Comparison of ENCODE assay signal across 14 cellular contexts in the genomic region with DNA sequence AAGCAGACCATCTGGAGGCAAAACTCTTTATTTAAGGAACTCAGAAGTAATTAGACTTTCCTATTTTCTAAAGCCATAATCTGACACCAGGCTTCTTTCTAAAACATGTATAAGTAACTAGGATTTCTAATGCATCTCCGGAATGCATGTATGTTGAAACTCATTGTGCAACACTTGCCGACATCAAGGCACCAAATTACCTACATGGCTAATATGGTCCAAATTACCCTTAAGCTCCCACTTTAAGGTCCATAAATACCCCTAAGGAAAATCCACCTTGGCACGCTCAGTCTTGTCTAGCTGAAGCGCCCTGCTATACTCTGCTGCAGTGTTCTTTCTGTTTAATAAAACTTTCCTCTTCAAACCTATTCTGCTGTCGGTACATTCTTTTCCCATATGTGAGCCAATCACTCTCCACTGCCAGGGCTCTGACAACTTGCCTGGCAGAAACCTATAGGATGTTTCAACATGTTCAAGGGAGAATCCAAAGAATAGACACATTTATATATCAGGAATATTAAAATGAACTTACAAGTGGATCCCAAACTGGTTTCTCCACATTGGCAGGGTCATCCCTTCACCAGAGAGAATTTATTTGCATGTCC.
"Had no signal": no experiment of that assay in that cellular context is flagged by ENCODE, and none has a peak within 500 bp of the region (broad histone marks: within the 10 kb centered on the region; RNA-seq: fewer than 3 reads in every experiment).

No MANE protein-coding gene starts in this region.

- H3K4me3 ChIP-seq: dorsolateral prefrontal cortex, lung, stomach, testis, upper lobe of left lung had no signal

- DNase-seq: activated CD4-positive, alpha-beta T cell treated with anti-CD3 and anti-CD28 coated beads, Interleukin-2, amount 50 U/mL, for 4 hours; activated gamma-delta T cell; amniotic stem cell; dorsolateral prefrontal cortex; erythroblast; left colon; stimulated activated CD4-positive, alpha-beta T cell treated with anti-CD3 and anti-CD28 coated beads, Interleukin-4, amount 100 ng/mL, for 24 hours; stomach; testis; upper lobe of left lung had no signal

- ATAC-seq: left colon; sciatic nerve; stimulated activated effector memory CD8-positive, alpha-beta T cell treated with anti-CD3 and anti-CD28 coated beads, Interleukin-12 subunit alpha, Interleukin-12 subunit beta, amount 100 ng/mL, for 72 hours had no signal

- H3K9me3 ChIP-seq: stomach, testis, upper lobe of left lung had no signal

- H3K4me1 ChIP-seq: parathyroid adenoma, stomach, testis, upper lobe of left lung had no signal

- H3K36me3 ChIP-seq: stomach, upper lobe of left lung had no signal

- H3K27ac ChIP-seq: dorsolateral prefrontal cortex, parathyroid adenoma, stomach, testis, upper lobe of left lung had no signal

- H3K27me3 ChIP-seq: dorsolateral prefrontal cortex, testis, upper lobe of left lung had no signal
